ENCODE assay signal across 8 cellular contexts in the genomic region with DNA sequence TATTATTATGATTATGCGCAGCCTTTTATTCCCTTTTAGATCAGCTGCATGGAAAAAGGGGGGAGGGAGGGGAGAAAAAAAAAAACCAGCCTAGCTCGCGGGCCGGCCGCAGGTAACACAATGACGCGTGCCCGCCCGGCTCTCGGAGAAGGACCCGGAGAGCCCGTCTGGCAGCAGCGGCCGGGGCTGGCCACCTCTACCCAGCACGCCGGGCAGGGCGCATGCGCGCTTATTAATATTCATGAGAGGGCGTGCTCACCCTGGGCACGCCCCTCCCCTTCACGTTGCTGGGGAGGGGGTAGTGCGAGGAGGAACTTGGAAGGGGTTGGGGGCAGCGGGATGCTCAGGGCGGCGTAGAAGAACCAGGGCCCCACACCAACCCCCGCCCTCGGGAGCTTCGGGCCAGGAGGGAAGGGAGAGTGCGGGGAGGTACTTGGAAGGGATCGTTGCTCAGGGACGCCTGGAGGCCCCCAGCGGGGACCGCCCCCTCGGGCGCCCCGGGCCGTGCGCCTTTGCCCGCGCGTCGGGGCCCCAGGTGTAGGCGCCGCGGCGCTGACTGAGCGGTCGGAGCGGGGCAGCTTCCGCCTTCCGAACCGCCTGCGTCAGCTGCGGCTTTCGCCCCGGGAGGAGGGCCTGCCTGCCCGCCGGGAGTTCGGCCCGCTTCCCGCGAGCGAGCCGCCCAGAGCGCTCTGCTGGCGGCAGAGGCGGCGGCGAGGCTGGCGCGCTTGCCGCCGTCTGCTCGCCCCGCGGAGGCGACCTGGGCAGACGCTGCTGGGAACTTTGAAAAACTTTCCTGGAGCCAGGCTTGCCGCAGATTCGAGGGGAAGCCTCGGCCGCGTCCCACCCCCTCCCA. TPM values are rescaled to one million over a fixed set of nuclear protein-coding genes. Genes with fewer than 3 reads are reported as not detected.
DNase-seq lines count a peak whose midpoint lies in the region; ATAC-seq and TF ChIP-seq lines count a peak whose summit lies in the region.

Gene JAG1 (minus strand): TSS at position 169 of the 853 bp plus-strand sequence. CDS start 469 bp downstream, outside the sequence.

- peak within 1 kb of the TSS; percentile 84 for H3K27ac ChIP-seq in mesendoderm (ENCODE audit: low read depth, low read length)

- H3K27ac Mint-ChIP-seq in activated CD8-positive, alpha-beta T cell treated with anti-CD3 and anti-CD28 coated beads for 36 hours, result peak within 1 kb of the TSS; percentile 59
- H3K27ac Mint-ChIP-seq in endothelial cell (ENCODE audit: unreplicated experiment), result peak within 1 kb of the TSS; percentile 77

- no peak within 1 kb of the TSS for H4K8ac ChIP-seq in mesendoderm (ENCODE audit: low read depth, low read length)

- peak within 1 kb of the TSS; percentile 89 for H3K56ac ChIP-seq in mesendoderm (ENCODE audit: low read length)

- H3K79me1 ChIP-seq in mesendoderm (ENCODE audit: low read length), result no peaks in the 10 kb centered on the region

- H2AK5ac ChIP-seq in mesendoderm (ENCODE audit: low read length), result no peak within 1 kb of the TSS

- ATAC-seq in GM19455 (IDR thresholded peaks at IDR 0.05; ENCODE audit: unreplicated experiment) (peak; percentile 59), HG03521 (IDR thresholded peaks at IDR 0.05; ENCODE audit: unreplicated experiment) (peak; percentile 58)
- peak; percentile 74 for ATAC-seq in activated CD8-positive, alpha-beta T cell treated with anti-CD3 and anti-CD28 coated beads for 36 hours

- intact Hi-C loops in activated CD8-positive, alpha-beta T cell treated with anti-CD3 and anti-CD28 coated beads for 36 hours (cut with micrococcal nuclease), result loop anchor here (5.0 kb wide), 2 partner anchors 122 to 242 kb away; partner anchors contain the start of gene MKKS

- no peak within 1 kb of the TSS for H4K5ac ChIP-seq in mesendoderm (ENCODE audit: low read length)

- H3K4me3 ChIP-seq in mesendoderm (ENCODE audit: low read length), result peak within 1 kb of the TSS; percentile 62

- H3K9ac ChIP-seq in mesendoderm (ENCODE audit: low read length), result peak within 1 kb of the TSS; percentile 80

- H3K36me3 Mint-ChIP-seq in activated CD8-positive, alpha-beta T cell treated with anti-CD3 and anti-CD28 coated beads for 36 hours (ENCODE audit: low read depth), result no peaks in the 10 kb centered on the region
- peaks cover 27% of the 10 kb centered on the region for H3K36me3 Mint-ChIP-seq in endothelial cell (ENCODE audit: low read depth, unreplicated experiment)

- H3K79me2 ChIP-seq in mesendoderm (ENCODE audit: control insufficient read depth, insufficient read depth, low read length), result peaks cover 9% of the 10 kb centered on the region

- WGBS in mesendoderm (ENCODE audit: extremely low coverage, insufficient coverage, low lambda C conversion rate), result no CpG with 5 or more reads among the region's 84 CpGs

- no peaks in the 10 kb centered on the region for H3K36me3 ChIP-seq in mesendoderm (ENCODE audit: control insufficient read depth, insufficient read depth, low read length)

- POLR2A ChIA-PET in activated CD8-positive, alpha-beta T cell treated with anti-CD3 and anti-CD28 coated beads for 36 hours (lab: Charles Lee), result no interaction called here

- CTCF ChIA-PET in activated CD8-positive, alpha-beta T cell treated with anti-CD3 and anti-CD28 coated beads for 36 hours (lab: Charles Lee), result interaction anchor here (0.8 to 1.3 kb wide), 4 partner anchors 14 to 114 kb away, joined by 3 read pairs; no protein-coding TSS in a partner anchor

- peak within 1 kb of the TSS; percentile 91 for H3K4ac ChIP-seq in mesendoderm (ENCODE audit: low read depth, low read length)

- H3K4me1 Mint-ChIP-seq in activated CD8-positive, alpha-beta T cell treated with anti-CD3 and anti-CD28 coated beads for 36 hours (ENCODE audit: low read depth), result peaks cover 21% of the 10 kb centered on the region
- H3K4me1 Mint-ChIP-seq in endothelial cell (ENCODE audit: unreplicated experiment), result peaks cover 42% of the 10 kb centered on the region

- no peak within 1 kb of the TSS for H2BK15ac ChIP-seq in mesendoderm (replicated peaks; ENCODE audit: low read depth)

- no peak for TF ChIP-seq CTCF in activated CD8-positive, alpha-beta T cell treated with anti-CD3 and anti-CD28 coated beads for 36 hours (IDR thresholded peaks at IDR 0.05)
- TF ChIP-seq CTCF in endothelial cell (IDR thresholded peaks at IDR 0.05; ENCODE audit: unreplicated experiment), result no peak

- no peak within 1 kb of the TSS for H2BK120ac ChIP-seq in mesendoderm (ENCODE audit: low read depth, low read length)

- peak; percentile 96 for DNase-seq in D341Med (ENCODE audit: low spot score)
- peak; percentile 81 to 95 for DNase-seq in NCI-H526 (lab: John Stamatoyannopoulos, UW)
- DNase-seq in activated CD8-positive, alpha-beta T cell treated with anti-CD3 and anti-CD28 coated beads for 36 hours, result peak; percentile 78
- peak; percentile 96 for DNase-seq in endothelial cell (ENCODE audit: low spot score)
- peak; percentile 99 for DNase-seq in mesendoderm
- DNase-seq in stimulated activated CD8-positive, alpha-beta memory T cell treated with anti-CD3 and anti-CD28 coated beads, Interleukin-7, amount 100 ng/mL, for 48 hours (ENCODE audit: extremely low read depth in 1 of 2, low read depth in 1 of 2), result peak; percentile 40 to 44

- H3K4me1 ChIP-seq in mesendoderm (ENCODE audit: control insufficient read depth, low read depth, low read length), result peaks cover 2% of the 10 kb centered on the region

- peak within 1 kb of the TSS; percentile 59 for H3K23ac ChIP-seq in mesendoderm (ENCODE audit: low read length)

- H3K18ac ChIP-seq in mesendoderm (ENCODE audit: low read length), result peak within 1 kb of the TSS; percentile 94

- H3K27me3 Mint-ChIP-seq in activated CD8-positive, alpha-beta T cell treated with anti-CD3 and anti-CD28 coated beads for 36 hours, result peaks cover 62% of the 10 kb centered on the region
- peaks cover 6% of the 10 kb centered on the region for H3K27me3 Mint-ChIP-seq in endothelial cell (ENCODE audit: unreplicated experiment)

- H3K9me3 Mint-ChIP-seq in activated CD8-positive, alpha-beta T cell treated with anti-CD3 and anti-CD28 coated beads for 36 hours, result no peaks in the 10 kb centered on the region
- H3K9me3 Mint-ChIP-seq in endothelial cell (ENCODE audit: unreplicated experiment), result no peaks in the 10 kb centered on the region

- peak within 1 kb of the TSS; percentile 82 for H3K4me2 ChIP-seq in mesendoderm (ENCODE audit: low read length)

- H2BK5ac ChIP-seq in mesendoderm (ENCODE audit: low read length), result no peak within 1 kb of the TSS

- H3K27me3 ChIP-seq in mesendoderm (ENCODE audit: insufficient read depth, low read length, poor library complexity), result no peaks in the 10 kb centered on the region

- H3K4me3 Mint-ChIP-seq in activated CD8-positive, alpha-beta T cell treated with anti-CD3 and anti-CD28 coated beads for 36 hours, result peak within 1 kb of the TSS; percentile 75
- H3K4me3 Mint-ChIP-seq in endothelial cell (ENCODE audit: unreplicated experiment), result peak within 1 kb of the TSS; percentile 97

RNA-seq across cellular contexts. Expression of gene JAG1, which starts in this region (rescaled TPM):
- under 1 TPM; 0.41 to 0.58 TPM for total RNA-seq in activated CD8-positive, alpha-beta T cell treated with anti-CD3 and anti-CD28 coated beads for 36 hours
- 172 TPM for total RNA-seq in endothelial cell (ENCODE audit: unreplicated experiment)
- 5.1 TPM for polyA plus RNA-seq in mesendoderm (2013, experiment 1 of 2)
- 5.3 TPM for polyA plus RNA-seq in mesendoderm (2013, experiment 2 of 2)

Comparison
In these comparisons a context has a peak if more than half of its experiments do, and no peak if none do; other contexts are left out.
1. Peak in every context shown above with its lines: DNase-seq, ATAC-seq, H3K4me3 ChIP-seq and H3K27ac ChIP-seq.
2. RNA of gene JAG1 (total RNA-seq): 172 TPM in endothelial cell (single experiment); 0.41 to 0.58 TPM in activated CD8-positive, alpha-beta T cell treated with anti-CD3 and anti-CD28 coated beads for 36 hours; every median in the first group is over 100 times any median in the second.
3. Peak in DNase-seq and ATAC-seq in activated CD8-positive, alpha-beta T cell treated with anti-CD3 and anti-CD28 coated beads for 36 hours; RNA of the gene not detected or under 1 TPM.
4. DNase-seq: peak in every context shown above with its lines; median percentile 99 in mesendoderm; 96 in D341Med; 96 in endothelial cell; 88 in NCI-H526; 78 in activated CD8-positive, alpha-beta T cell treated with anti-CD3 and anti-CD28 coated beads for 36 hours; 42 in stimulated activated CD8-positive, alpha-beta memory T cell treated with anti-CD3 and anti-CD28 coated beads, Interleukin-7, amount 100 ng/mL, for 48 hours.